ENCODE assay signal across 14 cellular contexts in the genomic region with DNA sequence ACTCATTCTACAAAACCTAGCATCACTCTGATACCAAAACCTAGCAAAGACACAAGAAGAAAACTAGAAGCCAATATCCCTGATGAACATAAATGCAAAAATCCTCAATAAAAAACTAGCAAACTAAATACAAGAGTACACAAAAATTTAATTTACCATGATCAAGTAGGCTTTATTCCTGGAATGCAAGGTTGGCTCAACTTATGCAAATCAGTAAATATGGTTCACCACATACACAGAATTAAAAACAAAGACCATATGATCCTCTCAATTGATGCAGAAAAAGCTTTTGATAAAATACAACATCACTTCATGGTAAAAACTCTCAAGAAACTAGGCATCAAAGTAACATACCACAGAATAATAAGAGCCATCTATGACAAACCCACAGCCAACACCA.
DNase-seq lines count a peak whose midpoint lies in the region; ATAC-seq lines count a peak whose summit lies in the region.
"Had no signal": no experiment of that assay in that cellular context is flagged by ENCODE, and none has a peak within 500 bp of the region (broad histone marks: within the 10 kb centered on the region; RNA-seq: fewer than 3 reads in every experiment).

No MANE protein-coding gene starts in this region.

- no peak for ATAC-seq in HG03469 (IDR thresholded peaks at IDR 0.05; ENCODE audit: unreplicated experiment)

- DNase-seq in NCI-H2227 (lab: John Stamatoyannopoulos, UW; ENCODE audit: unreplicated experiment) (peak; percentile 33), NCI-H2227 treated with DMSO at 0.1 percent for 48 hours (lab: John Stamatoyannopoulos, UW) (no peak), M059J (ENCODE audit: low read depth) (peak; percentile 34), amniotic epithelial cell (ENCODE audit: low read depth) (peak; percentile 62), left kidney (ENCODE audit: low read depth, low spot score) (peak; percentile 36)
- no peak for DNase-seq in activated T-cell treated with anti-CD3 and anti-CD28 coated beads, Interleukin-2, amount 50 U/mL, for 1 hour
- no peak for DNase-seq in activated CD4-positive, CD25-positive, alpha-beta regulatory T cell (lab: John Stamatoyannopoulos, UW)
- DNase-seq: ACHN; AML-193; CD4-positive, alpha-beta memory T cell; DMS79; GDM1; H9 had no signal

Comparison
In these comparisons a context has a peak if more than half of its experiments do, and no peak if none do; other contexts are left out.
1. DNase-seq: peak in NCI-H2227 (single experiment), M059J (single experiment), amniotic epithelial cell (single experiment) and left kidney (single experiment); none in NCI-H2227 treated with DMSO at 0.1 percent for 48 hours (single experiment), activated T-cell treated with anti-CD3 and anti-CD28 coated beads, Interleukin-2, amount 50 U/mL, for 1 hour (single experiment) and activated CD4-positive, CD25-positive, alpha-beta regulatory T cell (0 of 4).